In the genomic region with DNA sequence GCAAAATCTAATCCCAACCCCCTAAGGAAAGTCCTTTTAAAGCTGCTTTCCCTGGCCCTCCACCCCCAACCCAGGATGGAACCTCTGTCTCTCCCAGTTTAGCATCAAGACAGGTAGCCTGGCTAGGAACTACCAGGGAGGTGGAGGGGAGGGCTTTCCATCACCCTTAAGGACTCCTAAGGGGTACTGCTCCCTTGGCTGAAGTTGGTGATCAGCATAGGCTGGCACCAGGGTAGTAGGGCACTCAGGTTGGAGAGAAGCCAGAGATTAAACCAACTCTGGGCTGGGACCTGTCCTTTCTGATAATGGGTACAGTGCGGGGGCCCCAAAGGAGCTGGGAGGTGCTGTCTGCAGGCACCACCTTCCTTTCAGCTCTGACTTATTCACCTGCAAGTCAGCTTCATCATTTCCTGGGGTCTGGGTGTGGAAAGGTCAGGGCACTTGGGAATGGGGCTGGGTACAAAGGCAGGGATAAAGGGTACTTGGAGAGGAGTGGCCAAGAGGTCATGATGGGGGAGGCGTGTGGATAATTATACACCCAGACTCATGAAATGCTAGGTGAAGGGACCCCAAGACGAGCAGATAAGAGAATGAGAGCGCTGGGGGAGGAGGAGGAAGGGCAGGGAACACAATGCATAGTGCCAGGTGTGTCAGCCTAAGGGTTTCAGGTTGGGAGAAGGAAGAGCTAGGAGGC, we compare ENCODE assay signal across 8 cellular contexts. TPM values are rescaled to one million over a fixed set of nuclear protein-coding genes. Genes with fewer than 3 reads are reported as not detected.
DNase-seq lines count a peak whose midpoint lies in the region; ATAC-seq, FAIRE-seq and TF ChIP-seq lines count a peak whose summit lies in the region.

No MANE protein-coding gene starts in this region.

- H3K36me3 Mint-ChIP-seq in activated T-cell treated with anti-CD3 and anti-CD28 coated beads, Interleukin-2, amount 50 U/mL, for 72 hours (ENCODE audit: insufficient read depth in 2 of 2): peaks cover 15 to 31% of the 10 kb centered on the region in 2 donors

- WGBS in heart right ventricle, 2 donors: 8 to 11% methylated on average over 4 of the region's 4 CpGs

- H3K27ac ChIP-seq in heart right ventricle: peak overlapping the region; percentile 86 to 99 (median 96)

- no peaks in the 10 kb centered on the region for H3K9me3 ChIP-seq in heart right ventricle

- ATAC-seq in heart right ventricle: no peak
- no peak for ATAC-seq in Right ventricle myocardium superior (ENCODE audit: poor library complexity)
- ATAC-seq in activated T-cell treated with anti-CD3 and anti-CD28 coated beads, Interleukin-2, amount 50 U/mL, for 72 hours (replicated peaks in 1 of 2): no peak
- ATAC-seq in HG03280 (IDR thresholded peaks at IDR 0.05; ENCODE audit: unreplicated experiment): no peak

- peak overlapping the region; percentile 81 for H3K27ac Mint-ChIP-seq in activated T-cell treated with anti-CD3 and anti-CD28 coated beads, Interleukin-2, amount 50 U/mL, for 72 hours

- TF ChIP-seq CTCF in heart right ventricle (IDR thresholded peaks at IDR 0.05): no peak

- no peaks in the 10 kb centered on the region for H3K9me3 Mint-ChIP-seq in activated T-cell treated with anti-CD3 and anti-CD28 coated beads, Interleukin-2, amount 50 U/mL, for 72 hours

- peaks cover 0 to 26% (median 0%) of the 10 kb centered on the region in 9 donors for H3K36me3 ChIP-seq in heart right ventricle

- H3K4me3 ChIP-seq in heart right ventricle (peak overlapping the region; percentile 66 to 97 (median 88)), iPS-11a (ENCODE audit: low read depth, low read length) (peak overlapping the region; percentile 86)

- H3K4me3 Mint-ChIP-seq in activated T-cell treated with anti-CD3 and anti-CD28 coated beads, Interleukin-2, amount 50 U/mL, for 72 hours: peak overlapping the region; percentile 87 to 91

- peaks cover 39 to 89% (median 82%) of the 10 kb centered on the region in 9 donors for H3K4me1 ChIP-seq in heart right ventricle

- no peaks in the 10 kb centered on the region for H3K27me3 Mint-ChIP-seq in activated T-cell treated with anti-CD3 and anti-CD28 coated beads, Interleukin-2, amount 50 U/mL, for 72 hours (ENCODE audit: low read depth)

- H3K4me1 Mint-ChIP-seq in activated T-cell treated with anti-CD3 and anti-CD28 coated beads, Interleukin-2, amount 50 U/mL, for 72 hours (ENCODE audit: low read depth): peaks cover 77% of the 10 kb centered on the region

- intact Hi-C loops in heart right ventricle (cut with DNase I): loop anchor here in 5 of 10 donors (2.0 to 5.0 kb wide), 2 partner anchors 32 to 35 kb away; a partner anchor contains a TSS
- intact Hi-C loops in Right ventricle myocardium superior (cut with DNase I): loop anchor here (10.0 kb wide), 1 partner anchor 518 kb away; no protein-coding TSS in a partner anchor

- no peaks in the 10 kb centered on the region for H3K27me3 ChIP-seq in heart right ventricle

- FAIRE-seq in frontal cortex (lab: Jason Lieb, UNC): no peak

- DNase-seq in heart right ventricle: peak in 1 of 2 donors; percentile 7
- DNase-seq in Right ventricle myocardium superior: no peak
- DNase-seq in activated T-cell treated with anti-CD3 and anti-CD28 coated beads, Interleukin-2, amount 50 U/mL, for 72 hours: peak in 1 of 2 donors; percentile 34
- DNase-seq in stimulated activated CD4-positive, alpha-beta T cell treated with anti-CD3 and anti-CD28 coated beads, Interleukin-4, amount 100 ng/mL, for 1 hour: peak; percentile 40
- DNase-seq in GDM1 (lab: John Stamatoyannopoulos, UW): no peak
- no peak for DNase-seq in frontal cortex (ENCODE audit: low spot score in 2 of 2)

RNA-seq across cellular contexts. Expression of a gene that starts 1.3 kb away (rescaled TPM):
- total RNA-seq in heart right ventricle (10 to 100 TPM; 48.6 to 79.8 (median 58.2) TPM), Right ventricle myocardium superior (55.7 TPM), frontal cortex (99.5 TPM)
- polyA plus RNA-seq in heart right ventricle: 10 to 100 TPM; 22.7 to 38.0 TPM
- 100 to 1,000 TPM; 152 to 163 TPM for total RNA-seq in activated T-cell treated with anti-CD3 and anti-CD28 coated beads, Interleukin-2, amount 50 U/mL, for 72 hours

RNA-seq across cellular contexts. Expression of a gene that starts 35.6 kb away (rescaled TPM):
- total RNA-seq in heart right ventricle (not detected), Right ventricle myocardium superior (not detected), frontal cortex (not detected)
- polyA plus RNA-seq in heart right ventricle: under 1 TPM in 1 of 2 donors, not detected in 1; 0.04 TPM
- total RNA-seq in activated T-cell treated with anti-CD3 and anti-CD28 coated beads, Interleukin-2, amount 50 U/mL, for 72 hours: not detected

RNA-seq across cellular contexts. Expression of a gene that starts 42.8 kb away (rescaled TPM):
- 10 to 100 TPM; 17.6 to 30.3 (median 22.0) TPM for total RNA-seq in heart right ventricle
- 10 to 100 TPM; 14.3 to 33.8 TPM for polyA plus RNA-seq in heart right ventricle
- 22.5 TPM for total RNA-seq in Right ventricle myocardium superior
- total RNA-seq in activated T-cell treated with anti-CD3 and anti-CD28 coated beads, Interleukin-2, amount 50 U/mL, for 72 hours: 10 to 100 TPM; 93.3 to 98.7 TPM
- total RNA-seq in frontal cortex: 30.6 TPM

RNA-seq across cellular contexts. Expression of a gene that starts 43.7 kb away (rescaled TPM):
- 100 to 1,000 TPM in 2 of 10 donors, 10 to 100 TPM in 8; 70.3 to 124 (median 73.7) TPM for total RNA-seq in heart right ventricle
- 100 to 1,000 TPM in 1 of 2 donors, 10 to 100 TPM in 1; 66.1 to 322 TPM for polyA plus RNA-seq in heart right ventricle
- total RNA-seq in Right ventricle myocardium superior: 66.9 TPM
- 100 to 1,000 TPM; 193 to 234 TPM for total RNA-seq in activated T-cell treated with anti-CD3 and anti-CD28 coated beads, Interleukin-2, amount 50 U/mL, for 72 hours
- 230 TPM for total RNA-seq in frontal cortex
